26 cellular contexts compared by ENCODE assay signal in genomic region chr20:44464514-44464913, GRCh38. TPM values are rescaled to one million over a fixed set of nuclear protein-coding genes. Genes with fewer than 3 reads are reported as not detected.
A peak's percentile ranks its signal among the peaks of the same experiment; 100 is the strongest.
DNase-seq lines count a peak whose midpoint lies in the region; ATAC-seq, FAIRE-seq and TF ChIP-seq lines count a peak whose summit lies in the region.
"Had no signal": no experiment of that assay in that cellular context is flagged by ENCODE, and none has a peak within 500 bp of the region (broad histone marks: within the 10 kb centered on the region; RNA-seq: fewer than 3 reads in every experiment).

No MANE protein-coding gene starts in this region.

- TF ChIP-seq POLR2A in H1 (IDR thresholded peaks at IDR 0.05; ENCODE audit: control extremely low read depth in 1 of 2, low read depth in 2 of 2, low read length in 2 of 2) = no peak
- no peak for TF ChIP-seq POLR2A in gastrocnemius medialis (IDR thresholded peaks at IDR 0.05)

- ATAC-seq in gastrocnemius medialis (no peak), foreskin keratinocyte (no peak)
- ATAC-seq: HCT116 had no signal

- H3K9ac ChIP-seq in H1 (replicated peaks in 1 of 4; ENCODE audit: extremely low read depth in 1 of 4, low read depth in 3 of 4, low read length in 3 of 4) = no peak overlapping the region
- H3K9ac ChIP-seq: SK-N-SH had no signal

- no peak overlapping the region for H3K4me3 ChIP-seq in H1 (ENCODE audit: extremely low read depth in 1 of 4, insufficient read depth in 2 of 4, low read depth in 3 of 4, low read length in 4 of 4)
- H3K4me3 ChIP-seq in gastrocnemius medialis = no peak overlapping the region

- no peak overlapping the region for H3K18ac ChIP-seq in H1 (ENCODE audit: extremely low read depth, low read length)

- H3K23ac ChIP-seq in H1 (ENCODE audit: insufficient read length) = no peak overlapping the region

- H4K20me1 ChIP-seq in H1 (replicated peaks in 1 of 2; ENCODE audit: control insufficient read depth in 1 of 2, insufficient read depth in 2 of 2, low read length in 2 of 2) = no peaks in the 10 kb centered on the region

- no peaks in the 10 kb centered on the region for H3K36me3 Mint-ChIP-seq in Calu3 (ENCODE audit: insufficient read depth, unreplicated experiment)
- H3K36me3 Mint-ChIP-seq: CD4-positive, alpha-beta memory T cell had no signal

- DNase-seq in Calu3 (no peak), M059J (ENCODE audit: low read depth) (peak; percentile 52), H1 (ENCODE audit: low read depth in 1 of 2, low spot score in 2 of 2) (no peak), gastrocnemius medialis (no peak), Kasumi-1 (lab: John Stamatoyannopoulos, UW) (no peak), COLO668 (lab: John Stamatoyannopoulos, UW; ENCODE audit: unreplicated experiment) (no peak), foreskin keratinocyte (no peak)
- DNase-seq: C1 segment of cervical spinal cord; Caco-2; CD4-positive, alpha-beta memory T cell; DMS 273 treated with DMSO at 0.1 percent for 48 hours; DMS79; EL; GF-D8; MV-4-11; NCI-H1105; NCI-H146; NCI-H1930; NCI-H526 treated with DMSO at 0.1 percent for 48 hours; SIG-M5; SK-N-SH; SW 1271 had no signal

- in situ Hi-C loops in gastrocnemius medialis (cut with MboI; ENCODE audit: low sequenced_read_pairs in 4 of 4) = loop anchor here (5.0 to 25.0 kb wide), 4 partner anchors 70 to 252 kb away; partner anchors contain the start of gene OSER1 (in 3 of the 4)

- H3K56ac ChIP-seq in H1 (replicated peaks; ENCODE audit: insufficient read length, low read depth, low read length) = no peak overlapping the region

- no peaks in the 10 kb centered on the region for H3K79me2 ChIP-seq in H1 (ENCODE audit: control insufficient read depth in 1 of 2, insufficient read depth in 2 of 2, low read length in 2 of 2)

- no peak overlapping the region for H2BK12ac ChIP-seq in H1 (ENCODE audit: low read depth, low read length)

- H3K27me3 Mint-ChIP-seq in Calu3 (ENCODE audit: unreplicated experiment) = no peaks in the 10 kb centered on the region
- H3K27me3 Mint-ChIP-seq: CD4-positive, alpha-beta memory T cell had no signal

- no peak overlapping the region for H3K14ac ChIP-seq in H1 (ENCODE audit: insufficient read length)

- no peak overlapping the region for H2BK120ac ChIP-seq in H1 (replicated peaks; ENCODE audit: low read depth, low read length)

- no peak for TF ChIP-seq CTCF in Calu3 (IDR thresholded peaks at IDR 0.05; ENCODE audit: unreplicated experiment)
- no peak for TF ChIP-seq CTCF in H1 (IDR thresholded peaks at IDR 0.05; ENCODE audit: control extremely low read depth in 1 of 3, insufficient read depth in 1 of 3, low read depth in 1 of 3, low read length in 3 of 3)
- no peak for TF ChIP-seq CTCF in gastrocnemius medialis (IDR thresholded peaks at IDR 0.05 in 4 of 5, conservative IDR thresholded peaks at IDR 0.05 in 1 of 5)
- no peak for TF ChIP-seq CTCF in foreskin keratinocyte (conservative IDR thresholded peaks at IDR 0.05)

- no peak overlapping the region for H4K5ac ChIP-seq in H1 (ENCODE audit: insufficient read length, low read depth, low read length)

- WGBS in H1 (ENCODE audit: extremely low coverage in 1 of 2, insufficient coverage in 1 of 2, insufficient read length in 1 of 2, insufficient replicate concordance in 2 of 2, low coverage in 1 of 2, low lambda C conversion rate in 2 of 2, missing lambda C conversion rate in 1 of 2), 2 experiments = 86% methylated on average over 3 of the region's 3 CpGs; no CpG with 5 or more reads in 1 of the 2 experiments

- H3K36me3 ChIP-seq in H1 (ENCODE audit: control insufficient read depth in 2 of 4, insufficient read depth in 4 of 4, low read length in 3 of 4) (no peaks in the 10 kb centered on the region), gastrocnemius medialis (no peaks in the 10 kb centered on the region)

- no peak overlapping the region for H2BK20ac ChIP-seq in H1 (ENCODE audit: low read length)

- FAIRE-seq in H1 (lab: Jason Lieb, UNC) = no peak
- FAIRE-seq: A204.1, GM12891 had no signal

- peak overlapping the region; percentile 50 for H3K27ac Mint-ChIP-seq in Calu3 (ENCODE audit: unreplicated experiment)
- H3K27ac Mint-ChIP-seq: CD4-positive, alpha-beta memory T cell had no signal

- TF ChIP-seq EP300 in H1 (IDR thresholded peaks at IDR 0.05; ENCODE audit: borderline replicate concordance in 1 of 2, low read depth in 2 of 2, low read length in 2 of 2) = no peak

- POLR2A ChIA-PET in H1 (lab: Charles Lee; ENCODE audit: partially characterized antibody) = no interaction called here

- no TSS peak for BruUV-seq in Calu3 (replicated peaks; lab: Mats Ljungman, UMichigan)

- no peaks in the 10 kb centered on the region for H3K79me1 ChIP-seq in H1 (ENCODE audit: low read depth, low read length)

- no peak overlapping the region for H2BK15ac ChIP-seq in H1 (ENCODE audit: low read length)

- peak overlapping the region; percentile 16; the same call in 1 of the 2 replicates for H2AK5ac ChIP-seq in H1 (ENCODE audit: low read depth, low read length)

- intact Hi-C loops in Calu3 (cut with micrococcal nuclease; ENCODE audit: unreplicated experiment) = no loop called here
- intact Hi-C loops in gastrocnemius medialis (cut with DNase I; ENCODE audit: low total_unique reads) = no loop called here

- CTCF ChIA-PET in Calu3 (lab: Charles Lee) = no interaction called here
- CTCF ChIA-PET in H1 (lab: Charles Lee; ENCODE audit: partially characterized antibody) = interaction anchor here (1.6 kb wide), 2 partner anchors 15 to 76 kb away, joined by 4 to 5 read pairs; no protein-coding TSS in a partner anchor

- peaks cover 23% of the 10 kb centered on the region for H3K4me1 Mint-ChIP-seq in Calu3 (ENCODE audit: low read depth, unreplicated experiment)
- H3K4me1 Mint-ChIP-seq: CD4-positive, alpha-beta memory T cell had no signal

- H2AFZ ChIP-seq in H1 (ENCODE audit: low read length) = no peak overlapping the region

- no peak for TF ChIP-seq RAD21 in H1 (IDR thresholded peaks at IDR 0.05 in 1 of 2, conservative IDR thresholded peaks at IDR 0.05 in 1 of 2; ENCODE audit: low read depth in 2 of 2, low read length in 2 of 2)

- H3K27me3 ChIP-seq in H1 (replicated peaks in 1 of 4; ENCODE audit: control insufficient read depth in 3 of 4, extremely low read depth in 1 of 4, insufficient read depth in 3 of 4, low read length in 3 of 4) = no peaks in the 10 kb centered on the region
- H3K27me3 ChIP-seq in gastrocnemius medialis = no peaks in the 10 kb centered on the region
- no peaks in the 10 kb centered on the region for H3K27me3 ChIP-seq in foreskin keratinocyte

- no peaks in the 10 kb centered on the region for H3K9me3 Mint-ChIP-seq in Calu3 (ENCODE audit: low read depth, unreplicated experiment)
- H3K9me3 Mint-ChIP-seq: CD4-positive, alpha-beta memory T cell had no signal

- H3K4me2 ChIP-seq in H1 (ENCODE audit: insufficient read depth in 1 of 2, low read depth in 2 of 2, low read length in 2 of 2) = no peak overlapping the region
- H3K4me2 ChIP-seq: SK-N-SH had no signal

- H4K91ac ChIP-seq in H1 (replicated peaks; ENCODE audit: insufficient read length, low read length) = no peak overlapping the region

- H3K4ac ChIP-seq in H1 (replicated peaks; ENCODE audit: insufficient read length, low read depth, low read length) = no peak overlapping the region

- H3K23me2 ChIP-seq in H1 (ENCODE audit: low read depth, low read length) = no peaks in the 10 kb centered on the region

- H4K8ac ChIP-seq in H1 (ENCODE audit: extremely low read depth, insufficient read depth, low read length) = no peak overlapping the region; the same call in 1 of the 2 replicates

- H3K4me1 ChIP-seq in H1 (replicated peaks in 1 of 4; ENCODE audit: control insufficient read depth in 3 of 4, insufficient read depth in 4 of 4, low read length in 3 of 4) (no peaks in the 10 kb centered on the region), gastrocnemius medialis (peaks cover 0 to 13% of the 10 kb centered on the region in 2 donors), foreskin keratinocyte (no peaks in the 10 kb centered on the region)
- H3K4me1 ChIP-seq: Caco-2 had no signal

- H3K27ac ChIP-seq in H1 (ENCODE audit: low read depth, low read length) = no peak overlapping the region
- peak overlapping the region in 3 of 4 donors; percentile 74 to 88 (median 78) for H3K27ac ChIP-seq in gastrocnemius medialis
- H3K27ac ChIP-seq in foreskin keratinocyte = no peak overlapping the region
- H3K27ac ChIP-seq: RWPE1 had no signal

- no peak overlapping the region for H2BK5ac ChIP-seq in H1 (ENCODE audit: low read depth, low read length)

- H3K4me3 Mint-ChIP-seq in Calu3 (ENCODE audit: low read depth, unreplicated experiment) = no peak overlapping the region
- H3K4me3 Mint-ChIP-seq: CD4-positive, alpha-beta memory T cell had no signal

- no peaks in the 10 kb centered on the region for H3K9me3 ChIP-seq in H1 (ENCODE audit: insufficient read depth in 2 of 2, low read depth in 1 of 2, low read length in 1 of 2)
- no peaks in the 10 kb centered on the region for H3K9me3 ChIP-seq in gastrocnemius medialis
- H3K9me3 ChIP-seq: Caco-2, SK-N-SH had no signal

RNA-seq across cellular contexts. Expression of gene TTPAL, which starts 11.2 kb away (rescaled TPM):
- total RNA-seq in Calu3 (2022) = 39.9 and 42.2 TPM in 2 replicates
- 13.7 and 23.4 TPM in 2 replicates for total RNA-seq in M059J (2014; rRNA removed; shearing (Covaris generic))
- total RNA-seq in H1 (2021; fragmentation: NEBNext Ultra II Directional; extraction: Animal tissue kit (Norgen Biotek cat#: 25700)) = 14.0 and 14.8 TPM in 2 replicates
- polyA plus RNA-seq in H1 (2011; rRNA removed) = 2.8 and 7.6 TPM in 2 replicates
- 4.1 TPM for polyA plus RNA-seq in H1 (2011; cell fraction: cytosol; rRNA removed)
- 9.1 TPM for polyA plus RNA-seq in H1 (2011; cell fraction: nucleus; rRNA removed)
- 5.3 to 6.8 TPM (median 5.8 TPM) in 4 replicates for polyA plus RNA-seq in H1 (2012, experiment 1 of 2)
- 1.2 TPM for polyA plus RNA-seq in H1 (2012, experiment 2 of 2)
- 6.7 TPM for polyA plus RNA-seq in H1 (2013, experiment 1 of 2)
- polyA plus RNA-seq in H1 (2013, experiment 2 of 2) = 7.2 TPM
- polyA minus RNA-seq in H1 (2011; rRNA and poly(A)+ RNA removed) = 12.1 and 14.9 TPM in 2 replicates
- 10.2 TPM for polyA minus RNA-seq in H1 (2011; cell fraction: cytosol; rRNA and poly(A)+ RNA removed)
- 9.0 TPM for polyA minus RNA-seq in H1 (2011; cell fraction: nucleus; rRNA and poly(A)+ RNA removed)
- total RNA-seq in gastrocnemius medialis = 1 to 10 TPM; 3.5 to 5.0 (median 4.7) TPM
- 25.0 and 31.9 TPM in 2 replicates for total RNA-seq in foreskin keratinocyte
- 8.4 and 9.5 TPM in 2 replicates for polyA plus RNA-seq in foreskin keratinocyte

RNA-seq across cellular contexts. Expression of gene SERINC3, which starts 57.4 kb away (rescaled TPM):
- total RNA-seq in Calu3 (2022) (159 and 173 TPM in 2 replicates), gastrocnemius medialis (100 to 1,000 TPM in 3 of 4 donors, 10 to 100 TPM in 1; 93.3 to 174 (median 139) TPM), foreskin keratinocyte (54.8 and 69.2 TPM in 2 replicates)
- total RNA-seq in M059J (2014; rRNA removed; shearing (Covaris generic)) = 116 and 136 TPM in 2 replicates
- total RNA-seq in H1 (2021; fragmentation: NEBNext Ultra II Directional; extraction: Animal tissue kit (Norgen Biotek cat#: 25700)) = 44.1 and 47.2 TPM in 2 replicates
- polyA plus RNA-seq in H1 (2011; rRNA removed) (51.7 and 66.0 TPM in 2 replicates), foreskin keratinocyte (26.3 and 27.6 TPM in 2 replicates)
- polyA plus RNA-seq in H1 (2011; cell fraction: cytosol; rRNA removed) = 49.0 TPM
- polyA plus RNA-seq in H1 (2011; cell fraction: nucleus; rRNA removed) = 38.3 TPM
- 27.7 to 35.0 TPM (median 31.8 TPM) in 4 replicates for polyA plus RNA-seq in H1 (2012, experiment 1 of 2)
- polyA plus RNA-seq in H1 (2012, experiment 2 of 2) = 7.5 TPM
- polyA plus RNA-seq in H1 (2013, experiment 1 of 2) = 75.8 TPM
- 95.9 TPM for polyA plus RNA-seq in H1 (2013, experiment 2 of 2)
- polyA minus RNA-seq in H1 (2011; rRNA and poly(A)+ RNA removed) = 217 and 222 TPM in 2 replicates
- polyA minus RNA-seq in H1 (2011; cell fraction: cytosol; rRNA and poly(A)+ RNA removed) = 76.8 TPM
- polyA minus RNA-seq in H1 (2011; cell fraction: nucleus; rRNA and poly(A)+ RNA removed) = 56.2 TPM

Comparison
In these comparisons a context has a peak if more than half of its experiments do, and no peak if none do; other contexts are left out.
1. H3K27ac ChIP-seq: peak in gastrocnemius medialis (3 of 4); none in H1 (single experiment) and foreskin keratinocyte (single experiment).